In genomic region chrX:31266172-31267076, GRCh38 we compare ENCODE assay signal across 1 cellular context.
A peak's percentile ranks its signal among the peaks of the same experiment; 100 is the strongest.
TF ChIP-seq lines count a peak whose summit lies in the region.

No MANE protein-coding gene starts in this region.

TF ChIP-seq in HepG2, 621 proteins besides CTCF, POLR2A, EP300 and RAD21 (continued from another document and continues in another):
- no peak for TF ChIP-seq SRSF4 (IDR thresholded peaks at IDR 0.05; ENCODE audit: low read depth, low read length, poor library complexity, severe bottlenecking)
- TF ChIP-seq ZNF343 (CRISPR knock-in tag; IDR thresholded peaks at IDR 0.05), result no peak
- no peak for TF ChIP-seq SALL1 (CRISPR knock-in tag; IDR thresholded peaks at IDR 0.05)
- no peak for TF ChIP-seq GTF2F1 (IDR thresholded peaks at IDR 0.05; ENCODE audit: low read length)
- no peak for TF ChIP-seq ZNF704 (CRISPR knock-in tag; IDR thresholded peaks at IDR 0.05; ENCODE audit: borderline replicate concordance)
- no peak for TF ChIP-seq REL (CRISPR knock-in tag; conservative IDR thresholded peaks at IDR 0.05)
- TF ChIP-seq SNAPC5 (CRISPR knock-in tag; IDR thresholded peaks at IDR 0.05; ENCODE audit: borderline replicate concordance), result no peak
- TF ChIP-seq ZNF362 (CRISPR knock-in tag; IDR thresholded peaks at IDR 0.05; ENCODE audit: borderline replicate concordance), result no peak
- no peak for TF ChIP-seq SMARCE1 (IDR thresholded peaks at IDR 0.05; ENCODE audit: borderline replicate concordance)
- no peak for TF ChIP-seq ZNF326 (CRISPR knock-in tag; IDR thresholded peaks at IDR 0.05; ENCODE audit: borderline replicate concordance)
- TF ChIP-seq ETV6 (CRISPR knock-in tag; conservative IDR thresholded peaks at IDR 0.05), result no peak
- TF ChIP-seq TMF1 (CRISPR knock-in tag; IDR thresholded peaks at IDR 0.05; ENCODE audit: low read depth), result no peak
- TF ChIP-seq ASH2L (IDR thresholded peaks at IDR 0.05; ENCODE audit: insufficient read length, low read depth, low read length), result peak; percentile 53
- TF ChIP-seq, protein P1, sequence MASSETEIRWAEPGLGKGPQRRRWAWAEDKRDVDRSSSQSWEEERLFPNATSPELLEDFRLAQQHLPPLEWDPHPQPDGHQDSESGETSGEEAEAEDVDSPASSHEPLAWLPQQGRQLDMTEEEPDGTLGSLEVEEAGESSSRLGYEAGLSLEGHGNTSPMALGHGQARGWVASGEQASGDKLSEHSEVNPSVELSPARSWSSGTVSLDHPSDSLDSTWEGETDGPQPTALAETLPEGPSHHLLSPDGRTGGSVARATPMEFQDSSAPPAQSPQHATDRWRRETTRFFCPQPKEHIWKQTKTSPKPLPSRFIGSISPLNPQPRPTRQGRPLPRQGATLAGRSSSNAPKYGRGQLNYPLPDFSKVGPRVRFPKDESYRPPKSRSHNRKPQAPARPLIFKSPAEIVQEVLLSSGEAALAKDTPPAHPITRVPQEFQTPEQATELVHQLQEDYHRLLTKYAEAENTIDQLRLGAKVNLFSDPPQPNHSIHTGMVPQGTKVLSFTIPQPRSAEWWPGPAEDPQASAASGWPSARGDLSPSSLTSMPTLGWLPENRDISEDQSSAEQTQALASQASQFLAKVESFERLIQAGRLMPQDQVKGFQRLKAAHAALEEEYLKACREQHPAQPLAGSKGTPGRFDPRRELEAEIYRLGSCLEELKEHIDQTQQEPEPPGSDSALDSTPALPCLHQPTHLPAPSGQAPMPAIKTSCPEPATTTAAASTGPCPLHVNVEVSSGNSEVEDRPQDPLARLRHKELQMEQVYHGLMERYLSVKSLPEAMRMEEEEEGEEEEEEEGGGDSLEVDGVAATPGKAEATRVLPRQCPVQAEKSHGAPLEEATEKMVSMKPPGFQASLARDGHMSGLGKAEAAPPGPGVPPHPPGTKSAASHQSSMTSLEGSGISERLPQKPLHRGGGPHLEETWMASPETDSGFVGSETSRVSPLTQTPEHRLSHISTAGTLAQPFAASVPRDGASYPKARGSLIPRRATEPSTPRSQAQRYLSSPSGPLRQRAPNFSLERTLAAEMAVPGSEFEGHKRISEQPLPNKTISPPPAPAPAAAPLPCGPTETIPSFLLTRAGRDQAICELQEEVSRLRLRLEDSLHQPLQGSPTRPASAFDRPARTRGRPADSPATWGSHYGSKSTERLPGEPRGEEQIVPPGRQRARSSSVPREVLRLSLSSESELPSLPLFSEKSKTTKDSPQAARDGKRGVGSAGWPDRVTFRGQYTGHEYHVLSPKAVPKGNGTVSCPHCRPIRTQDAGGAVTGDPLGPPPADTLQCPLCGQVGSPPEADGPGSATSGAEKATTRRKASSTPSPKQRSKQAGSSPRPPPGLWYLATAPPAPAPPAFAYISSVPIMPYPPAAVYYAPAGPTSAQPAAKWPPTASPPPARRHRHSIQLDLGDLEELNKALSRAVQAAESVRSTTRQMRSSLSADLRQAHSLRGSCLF (CRISPR knock-in tag; IDR thresholded peaks at IDR 0.05; ENCODE audit: borderline replicate concordance), result no peak
- no peak for TF ChIP-seq ZNF850 (CRISPR knock-in tag; conservative IDR thresholded peaks at IDR 0.05)
- TF ChIP-seq ZBTB7A (CRISPR knock-in tag; IDR thresholded peaks at IDR 0.05), result no peak
- TF ChIP-seq, protein P2, sequence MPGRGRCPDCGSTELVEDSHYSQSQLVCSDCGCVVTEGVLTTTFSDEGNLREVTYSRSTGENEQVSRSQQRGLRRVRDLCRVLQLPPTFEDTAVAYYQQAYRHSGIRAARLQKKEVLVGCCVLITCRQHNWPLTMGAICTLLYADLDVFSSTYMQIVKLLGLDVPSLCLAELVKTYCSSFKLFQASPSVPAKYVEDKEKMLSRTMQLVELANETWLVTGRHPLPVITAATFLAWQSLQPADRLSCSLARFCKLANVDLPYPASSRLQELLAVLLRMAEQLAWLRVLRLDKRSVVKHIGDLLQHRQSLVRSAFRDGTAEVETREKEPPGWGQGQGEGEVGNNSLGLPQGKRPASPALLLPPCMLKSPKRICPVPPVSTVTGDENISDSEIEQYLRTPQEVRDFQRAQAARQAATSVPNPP (CRISPR knock-in tag; IDR thresholded peaks at IDR 0.05), result no peak
- no peak for TF ChIP-seq JUNB (CRISPR knock-in tag; IDR thresholded peaks at IDR 0.05; ENCODE audit: borderline replicate concordance)
- TF ChIP-seq CBX2 (IDR thresholded peaks at IDR 0.05; ENCODE audit: low read depth, low read length), result no peak
- no peak for TF ChIP-seq CBX2 (CRISPR knock-in tag; IDR thresholded peaks at IDR 0.05; ENCODE audit: low read depth)
- TF ChIP-seq ZNF451 (CRISPR knock-in tag; IDR thresholded peaks at IDR 0.05), result no peak
- TF ChIP-seq NFYB (CRISPR knock-in tag; IDR thresholded peaks at IDR 0.05), result no peak
- no peak for TF ChIP-seq ZNF460 (CRISPR knock-in tag; IDR thresholded peaks at IDR 0.05; ENCODE audit: borderline replicate concordance)
- TF ChIP-seq ATM (IDR thresholded peaks at IDR 0.05; ENCODE audit: borderline replicate concordance), result no peak
- no peak for TF ChIP-seq PRMT3 (CRISPR knock-in tag; IDR thresholded peaks at IDR 0.05; ENCODE audit: borderline replicate concordance, low read depth)
- TF ChIP-seq ZNF576 (CRISPR knock-in tag; IDR thresholded peaks at IDR 0.05), result no peak
- no peak for TF ChIP-seq AHR (CRISPR knock-in tag; IDR thresholded peaks at IDR 0.05)
- no peak for TF ChIP-seq NR1H2 (CRISPR knock-in tag; IDR thresholded peaks at IDR 0.05; ENCODE audit: borderline replicate concordance, low read depth)
- no peak for TF ChIP-seq ZNF839 (CRISPR knock-in tag; IDR thresholded peaks at IDR 0.05; ENCODE audit: borderline replicate concordance)
- TF ChIP-seq ZNF251 (CRISPR knock-in tag; IDR thresholded peaks at IDR 0.05), result no peak
- no peak for TF ChIP-seq CREB1 (IDR thresholded peaks at IDR 0.05)
- no peak for TF ChIP-seq CREB1 (CRISPR knock-in tag; IDR thresholded peaks at IDR 0.05)
- no peak for TF ChIP-seq PHF5A (CRISPR knock-in tag; IDR thresholded peaks at IDR 0.05; ENCODE audit: low read depth, unreplicated experiment)
- no peak for TF ChIP-seq ZBTB4 (CRISPR knock-in tag; IDR thresholded peaks at IDR 0.05; ENCODE audit: borderline replicate concordance)
- peak; percentile 22; the same call in 1 of the 2 replicates for TF ChIP-seq ARID4A (CRISPR knock-in tag; IDR thresholded peaks at IDR 0.05; ENCODE audit: borderline replicate concordance)
- 0 out of 2 replicates have a peak, but pooled peaks have one; percentile 26 for TF ChIP-seq ZNF772 (CRISPR knock-in tag; IDR thresholded peaks at IDR 0.05)
- TF ChIP-seq SYNCRIP (IDR thresholded peaks at IDR 0.05; ENCODE audit: insufficient read depth, low read depth, low read length), result no peak
- no peak for TF ChIP-seq ZMAT5 (CRISPR knock-in tag; IDR thresholded peaks at IDR 0.05; ENCODE audit: borderline replicate concordance, low read depth)
- TF ChIP-seq AGO1 (IDR thresholded peaks at IDR 0.05; ENCODE audit: low read depth, low read length, poor library complexity, severe bottlenecking), result no peak
- TF ChIP-seq ZNF441 (CRISPR knock-in tag; IDR thresholded peaks at IDR 0.05; ENCODE audit: borderline replicate concordance), result no peak
- no peak for TF ChIP-seq ISL2 (CRISPR knock-in tag; IDR thresholded peaks at IDR 0.05)
- TF ChIP-seq ZNF572 (CRISPR knock-in tag; IDR thresholded peaks at IDR 0.05), result no peak
- no peak for TF ChIP-seq SP5 (CRISPR knock-in tag; IDR thresholded peaks at IDR 0.05; ENCODE audit: borderline replicate concordance, low read depth)
- no peak for TF ChIP-seq ZNF496 (CRISPR knock-in tag; IDR thresholded peaks at IDR 0.05; ENCODE audit: insufficient replicate concordance)
- no peak for TF ChIP-seq ZBTB8A (CRISPR knock-in tag; IDR thresholded peaks at IDR 0.05; ENCODE audit: borderline replicate concordance, low read depth)
- TF ChIP-seq IRF9 (CRISPR knock-in tag; IDR thresholded peaks at IDR 0.05; ENCODE audit: borderline replicate concordance), result no peak
